ENCODE assay signal across 18 cellular contexts in genomic region chr6:57068066-57068465, GRCh38. TPM values are rescaled to one million over a fixed set of nuclear protein-coding genes. Genes with fewer than 3 reads are reported as not detected.
DNase-seq lines count a peak whose midpoint lies in the region; ATAC-seq and TF ChIP-seq lines count a peak whose summit lies in the region.
"Had no signal": no experiment of that assay in that cellular context is flagged by ENCODE, and none has a peak within 500 bp of the region (broad histone marks: within the 10 kb centered on the region; RNA-seq: fewer than 3 reads in every experiment).

No MANE protein-coding gene starts in this region.

- peak; percentile 49 for DNase-seq in EH (ENCODE audit: low read depth)
- peak; percentile 60 for DNase-seq in amniotic epithelial cell (ENCODE audit: low read depth)
- DNase-seq in choroid plexus epithelial cell (ENCODE audit: low read depth), result peak; percentile 70
- no peak for DNase-seq in osteocyte (ENCODE audit: extremely low spot score, unreplicated experiment)
- no peak for DNase-seq in progenitor cell of endocrine pancreas (ENCODE audit: low spot score, unreplicated experiment)
- no peak for DNase-seq in OCI-M2 (lab: John Stamatoyannopoulos, UW; ENCODE audit: unreplicated experiment)
- DNase-seq: ACHN; CD4-positive, alpha-beta T cell; DMS53; H7; Kasumi-1; NCI-H1105 treated with DMSO at 0.1 percent for 48 hours; NCI-H187; NCI-H446; NCI-H774 had no signal

- H3K4me3 Mint-ChIP-seq in osteocyte (ENCODE audit: unreplicated experiment) (no peak overlapping the region), progenitor cell of endocrine pancreas (ENCODE audit: low read depth) (no peak overlapping the region)
- H3K4me3 Mint-ChIP-seq: B cell; CD4-positive, alpha-beta T cell had no signal

- no peak for ATAC-seq in HG03342 (IDR thresholded peaks at IDR 0.05; ENCODE audit: unreplicated experiment)
- ATAC-seq: Panc1 had no signal

- H3K27me3 Mint-ChIP-seq in osteocyte (ENCODE audit: unreplicated experiment) (no peaks in the 10 kb centered on the region), progenitor cell of endocrine pancreas (no peaks in the 10 kb centered on the region)
- H3K27me3 Mint-ChIP-seq: B cell; CD4-positive, alpha-beta T cell had no signal

- H3K36me3 Mint-ChIP-seq in osteocyte (ENCODE audit: unreplicated experiment), result peaks cover under 1% of the 10 kb centered on the region
- peaks cover 19% of the 10 kb centered on the region for H3K36me3 Mint-ChIP-seq in progenitor cell of endocrine pancreas (ENCODE audit: insufficient read depth)

- H3K9me3 Mint-ChIP-seq in osteocyte (ENCODE audit: unreplicated experiment) (no peaks in the 10 kb centered on the region), progenitor cell of endocrine pancreas (ENCODE audit: low read depth) (peaks cover 19% of the 10 kb centered on the region)
- H3K9me3 Mint-ChIP-seq: CD4-positive, alpha-beta T cell had no signal

- no peak for TF ChIP-seq CTCF in choroid plexus epithelial cell (conservative IDR thresholded peaks at IDR 0.05; ENCODE audit: low read depth, low read length)
- no peak for TF ChIP-seq CTCF in osteocyte (IDR thresholded peaks at IDR 0.05)
- no peak for TF ChIP-seq CTCF in progenitor cell of endocrine pancreas (IDR thresholded peaks at IDR 0.05; ENCODE audit: unreplicated experiment)

- H3K27ac Mint-ChIP-seq in osteocyte (ENCODE audit: unreplicated experiment) (peak overlapping the region; percentile 56), progenitor cell of endocrine pancreas (no peak overlapping the region)
- H3K27ac Mint-ChIP-seq: B cell; CD4-positive, alpha-beta T cell had no signal

- peaks cover 34% of the 10 kb centered on the region for H3K4me1 Mint-ChIP-seq in osteocyte (ENCODE audit: unreplicated experiment)
- peaks cover 2% of the 10 kb centered on the region for H3K4me1 Mint-ChIP-seq in progenitor cell of endocrine pancreas (ENCODE audit: low read depth)

- no peak overlapping the region for H3K4me3 ChIP-seq in choroid plexus epithelial cell (ENCODE audit: low read depth, low read length)

RNA-seq across cellular contexts. Expression of gene KIAA1586, which starts 21.6 kb away (rescaled TPM):
- total RNA-seq in osteocyte, result 15.7 and 18.1 TPM in 2 replicates
- total RNA-seq in progenitor cell of endocrine pancreas, result 22.0 and 23.0 TPM in 2 replicates

RNA-seq across cellular contexts. Expression of gene ZNF451, which starts 21.9 kb away (rescaled TPM):
- 53.1 and 53.6 TPM in 2 replicates for total RNA-seq in osteocyte
- total RNA-seq in progenitor cell of endocrine pancreas, result 66.3 and 70.6 TPM in 2 replicates

Comparison
In these comparisons a context has a peak if more than half of its experiments do, and no peak if none do; other contexts are left out.
1. DNase-seq: peak in EH (single experiment), amniotic epithelial cell (single experiment) and choroid plexus epithelial cell (single experiment); none in osteocyte (single experiment), progenitor cell of endocrine pancreas (single experiment) and OCI-M2 (single experiment).